In genomic region chrX:11111038-11111851, GRCh38 we compare ENCODE assay signal across 8 cellular contexts. TPM values are rescaled to one million over a fixed set of nuclear protein-coding genes. Genes with fewer than 3 reads are reported as not detected.
A peak's percentile ranks its signal among the peaks of the same experiment; 100 is the strongest.
DNase-seq lines count a peak whose midpoint lies in the region; ATAC-seq and TF ChIP-seq lines count a peak whose summit lies in the region.

HCCS (plus strand) TSS chrX:11111332; CDS start chrX:11112061, 729 bp downstream.

- peak within 1 kb of the TSS; percentile 87 for H3K4me3 ChIP-seq in NB4 (ENCODE audit: low read depth, low read length)
- H3K4me3 ChIP-seq in thyroid gland (replicated peaks in 1 of 3): peak within 1 kb of the TSS; percentile 20 to 42 (median 35)

- peak within 1 kb of the TSS; percentile 94 for H3K27ac Mint-ChIP-seq in HFFc6
- peak within 1 kb of the TSS in 1 of 2 donors; percentile 97 for H3K27ac Mint-ChIP-seq in activated naive CD4-positive, alpha-beta T cell treated with anti-CD3 and anti-CD28 coated beads, Interleukin-2, amount 50 U/mL, for 72 hours
- H3K27ac Mint-ChIP-seq in osteocyte (ENCODE audit: unreplicated experiment): peak within 1 kb of the TSS; percentile 93

- 0% methylated on average over 19 to 26 of the region's 58 CpGs for WGBS in thyroid gland, 2 donors

- no peaks in the 10 kb centered on the region for H3K9me3 Mint-ChIP-seq in HFFc6
- H3K9me3 Mint-ChIP-seq in activated naive CD4-positive, alpha-beta T cell treated with anti-CD3 and anti-CD28 coated beads, Interleukin-2, amount 50 U/mL, for 72 hours: no peaks in the 10 kb centered on the region
- H3K9me3 Mint-ChIP-seq in osteocyte (ENCODE audit: unreplicated experiment): peaks cover 14% of the 10 kb centered on the region

- peak within 1 kb of the TSS; percentile 41 to 77 (median 65) for H3K27ac ChIP-seq in thyroid gland

- DNase-seq in GM10266 (ENCODE audit: extremely low spot score) (peak; percentile 79), HFFc6 (peak; percentile 81), NB4 (ENCODE audit: low read depth) (peak; percentile 87), SKM-1 (lab: John Stamatoyannopoulos, UW; ENCODE audit: unreplicated experiment) (peak; percentile 27), glomerular endothelial cell (ENCODE audit: extremely low read depth, low read depth, low spot score) (no peak), osteocyte (ENCODE audit: extremely low spot score, unreplicated experiment) (peak; percentile 93), thyroid gland (peak; percentile 79 to 86)
- peak; percentile 74 to 87 for DNase-seq in activated naive CD4-positive, alpha-beta T cell treated with anti-CD3 and anti-CD28 coated beads, Interleukin-2, amount 50 U/mL, for 72 hours (ENCODE audit: low spot score in 2 of 2)

- H3K36me3 Mint-ChIP-seq in HFFc6 (ENCODE audit: low read depth) (peaks cover 4% of the 10 kb centered on the region; the same call in 1 of the 2 replicates), osteocyte (ENCODE audit: unreplicated experiment) (peaks cover 13% of the 10 kb centered on the region)
- H3K36me3 Mint-ChIP-seq in activated naive CD4-positive, alpha-beta T cell treated with anti-CD3 and anti-CD28 coated beads, Interleukin-2, amount 50 U/mL, for 72 hours: peaks cover 8 to 15% of the 10 kb centered on the region in 2 donors

- H3K36me3 ChIP-seq in thyroid gland: peaks cover 2 to 11% of the 10 kb centered on the region in 2 donors

- TF ChIP-seq CTCF in GM10266 (IDR thresholded peaks at IDR 0.05; ENCODE audit: control insufficient read depth, insufficient read depth, low read depth, missing control alignments) (no peak), HFFc6 (IDR thresholded peaks at IDR 0.05) (peak; percentile 37; the same call in 1 of the 2 replicates), NB4 (IDR thresholded peaks at IDR 0.05; ENCODE audit: low read depth, low read length) (no peak), osteocyte (IDR thresholded peaks at IDR 0.05) (no peak), thyroid gland (IDR thresholded peaks at IDR 0.05) (no peak)

- intact Hi-C loops in thyroid gland (cut with DNase I): no loop called here

- no peaks in the 10 kb centered on the region for H3K27me3 Mint-ChIP-seq in HFFc6 (ENCODE audit: insufficient read depth)
- no peaks in the 10 kb centered on the region for H3K27me3 Mint-ChIP-seq in osteocyte (ENCODE audit: unreplicated experiment)

- no peaks in the 10 kb centered on the region for H3K27me3 ChIP-seq in thyroid gland

- H3K4me1 ChIP-seq in thyroid gland: peaks cover 0 to 5% of the 10 kb centered on the region in 2 donors

- TF ChIP-seq POLR2A in NB4 (IDR thresholded peaks at IDR 0.05; ENCODE audit: extremely low read depth, insufficient read length): peak; percentile 39
- TF ChIP-seq POLR2A in thyroid gland (IDR thresholded peaks at IDR 0.05): peak in 1 of 2 donors; percentile 75

- no peak within 1 kb of the TSS; the same call in 1 of the 2 replicates for H3K4me3 Mint-ChIP-seq in HFFc6
- peak within 1 kb of the TSS; percentile 85 for H3K4me3 Mint-ChIP-seq in osteocyte (ENCODE audit: unreplicated experiment)

- ATAC-seq in activated naive CD4-positive, alpha-beta T cell treated with anti-CD3 and anti-CD28 coated beads, Interleukin-2, amount 50 U/mL, for 72 hours: peak; percentile 94

- H3K4me1 Mint-ChIP-seq in HFFc6 (ENCODE audit: low read depth): peaks cover 43% of the 10 kb centered on the region
- peaks cover 30% of the 10 kb centered on the region for H3K4me1 Mint-ChIP-seq in osteocyte (ENCODE audit: unreplicated experiment)

- no peaks in the 10 kb centered on the region for H3K9me3 ChIP-seq in thyroid gland

RNA-seq across cellular contexts. Expression of gene HCCS, which starts in this region (rescaled TPM):
- total RNA-seq in HFFc6 (2021; fragmentation: NEBNext Ultra II Directional; extraction: Animal tissue kit (Norgen Biotek cat#: 25700)): 10 to 100 TPM; 42.1 to 48.0 (median 44.8) TPM
- 10 to 100 TPM; 22.3 to 25.1 TPM for total RNA-seq in activated naive CD4-positive, alpha-beta T cell treated with anti-CD3 and anti-CD28 coated beads, Interleukin-2, amount 50 U/mL, for 72 hours
- total RNA-seq in glomerular endothelial cell (11.5 and 24.4 TPM in 2 replicates), osteocyte (27.9 and 32.2 TPM in 2 replicates), thyroid gland (10 to 100 TPM in 2 of 4 donors, 1 to 10 TPM in 2; 5.8 to 12.5 (median 9.8) TPM)
